In genomic region chr3:20039765-20040475, GRCh38 we compare ENCODE assay signal across 8 cellular contexts. TPM values are rescaled to one million over a fixed set of nuclear protein-coding genes. Genes with fewer than 3 reads are reported as not detected.
DNase-seq lines count a peak whose midpoint lies in the region; ATAC-seq and TF ChIP-seq lines count a peak whose summit lies in the region.

Gene KAT2B (plus strand): TSS chr3:20040446. CDS start chr3:20040478, 32 bp downstream.

- H3K9me3 ChIP-seq in subcutaneous abdominal adipose tissue (ENCODE audit: control insufficient read depth in 5 of 5, low read length in 5 of 5) = no peaks in the 10 kb centered on the region

- no peaks in the 10 kb centered on the region for H3K36me3 ChIP-seq in subcutaneous abdominal adipose tissue (ENCODE audit: control insufficient read depth in 5 of 5, insufficient read depth in 5 of 5, low read length in 5 of 5)

- peaks cover 5 to 46% (median 45%) of the 10 kb centered on the region in 5 donors for H3K4me1 ChIP-seq in subcutaneous abdominal adipose tissue (ENCODE audit: control insufficient read depth in 5 of 5, insufficient read depth in 5 of 5, low read length in 5 of 5)

- CTCF ChIA-PET in Calu3 (lab: Charles Lee) = interaction anchor here (1.3 kb wide), 1 partner anchor 14 kb away, joined by 3 read pairs; no protein-coding TSS in a partner anchor
- CTCF ChIA-PET in RWPE1 (lab: Yijun Ruan, JAX) = no interaction called here

- H3K4me1 Mint-ChIP-seq in Calu3 (ENCODE audit: low read depth, unreplicated experiment) (peaks cover 38% of the 10 kb centered on the region), neural crest cell (peaks cover 27% of the 10 kb centered on the region)

- DNase-seq in Calu3 = peak; percentile 82
- peak in 72 of 76 experiments; percentile 8 to 86 (median 72) for DNase-seq in HUDEP-2 (lab: John Stamatoyannopoulos, UW; ENCODE audit: unreplicated experiment in 76 of 76)
- DNase-seq in RWPE1 (ENCODE audit: low spot score) = peak; percentile 69
- DNase-seq in activated effector memory CD4-positive, alpha-beta T cell treated with anti-CD3 and anti-CD28 coated beads, Interleukin-2, amount 50 U/mL, for 16 hours = peak; percentile 94
- DNase-seq in fibroblast of villous mesenchyme (ENCODE audit: low read depth) = peak; percentile 60
- DNase-seq in neural crest cell (ENCODE audit: low read depth, low spot score) = peak; percentile 71

- H3K27ac ChIP-seq in RWPE1 (peak within 1 kb of the TSS; percentile 95), subcutaneous abdominal adipose tissue (ENCODE audit: low read depth, low read length) (peak within 1 kb of the TSS; percentile 87)

- H3K9me3 Mint-ChIP-seq in Calu3 (ENCODE audit: low read depth, unreplicated experiment) = no peaks in the 10 kb centered on the region
- H3K9me3 Mint-ChIP-seq in neural crest cell = no peaks in the 10 kb centered on the region

- no peaks in the 10 kb centered on the region for H3K27me3 ChIP-seq in subcutaneous abdominal adipose tissue (ENCODE audit: control insufficient read depth in 5 of 5, insufficient read depth in 4 of 5, low read length in 5 of 5)

- H3K4me3 Mint-ChIP-seq in Calu3 (ENCODE audit: low read depth, unreplicated experiment) = peak within 1 kb of the TSS; percentile 84
- H3K4me3 Mint-ChIP-seq in neural crest cell = peak within 1 kb of the TSS; percentile 96

- H3K27me3 Mint-ChIP-seq in Calu3 (ENCODE audit: unreplicated experiment) (no peaks in the 10 kb centered on the region), neural crest cell (ENCODE audit: low read depth) (no peaks in the 10 kb centered on the region)

- no TSS peak for BruUV-seq in Calu3 (replicated peaks; lab: Mats Ljungman, UMichigan)

- intact Hi-C loops in Calu3 (cut with micrococcal nuclease; ENCODE audit: unreplicated experiment) = loop anchor here (5.0 kb wide), 3 partner anchors 93 to 153 kb away; partner anchors contain the start of gene RAB5A

- peak within 1 kb of the TSS; percentile 71 to 89 (median 83) for H3K9ac ChIP-seq in subcutaneous abdominal adipose tissue (ENCODE audit: low read length in 5 of 5)

- TF ChIP-seq CTCF in Calu3 (IDR thresholded peaks at IDR 0.05; ENCODE audit: unreplicated experiment) (peak; percentile 83), RWPE1 (conservative IDR thresholded peaks at IDR 0.05; ENCODE audit: low read depth) (peak; percentile 71), fibroblast of villous mesenchyme (IDR thresholded peaks at IDR 0.05; ENCODE audit: insufficient read depth, low read depth, low read length) (peak; percentile 63), neural crest cell (conservative IDR thresholded peaks at IDR 0.05) (peak; percentile 76)

- H3K4me3 ChIP-seq in fibroblast of villous mesenchyme (ENCODE audit: low read depth, low read length) (peak within 1 kb of the TSS; percentile 70), subcutaneous abdominal adipose tissue (ENCODE audit: low read depth in 1 of 5, low read length in 5 of 5) (peak within 1 kb of the TSS; percentile 82 to 94 (median 88))

- POLR2A ChIA-PET in RWPE1 (lab: Yijun Ruan, JAX; ENCODE audit: low non-redundant PET) = no interaction called here

- peak; percentile 53 for ATAC-seq in GM19468 (IDR thresholded peaks at IDR 0.05; ENCODE audit: extremely low read depth, unreplicated experiment)

- H3K36me3 Mint-ChIP-seq in Calu3 (ENCODE audit: insufficient read depth, unreplicated experiment) (peaks cover 25% of the 10 kb centered on the region), neural crest cell (ENCODE audit: low read depth) (no peaks in the 10 kb centered on the region)

- H3K27ac Mint-ChIP-seq in Calu3 (ENCODE audit: unreplicated experiment) (peak within 1 kb of the TSS; percentile 89), neural crest cell (ENCODE audit: unreplicated experiment) (peak within 1 kb of the TSS; percentile 92)

RNA-seq across cellular contexts. Expression of gene KAT2B, which starts in this region (rescaled TPM):
- total RNA-seq in Calu3 (2022) (12.0 and 13.8 TPM in 2 replicates), fibroblast of villous mesenchyme (9.7 and 12.5 TPM in 2 replicates), neural crest cell (12.2 and 13.3 TPM in 2 replicates)

Comparison
In these comparisons a context has a peak if more than half of its experiments do, and no peak if none do; other contexts are left out.
1. Peak in every context shown above with its lines: DNase-seq, ATAC-seq, H3K4me3 ChIP-seq and H3K27ac ChIP-seq.